17 cellular contexts compared by ENCODE assay signal in the genomic region with DNA sequence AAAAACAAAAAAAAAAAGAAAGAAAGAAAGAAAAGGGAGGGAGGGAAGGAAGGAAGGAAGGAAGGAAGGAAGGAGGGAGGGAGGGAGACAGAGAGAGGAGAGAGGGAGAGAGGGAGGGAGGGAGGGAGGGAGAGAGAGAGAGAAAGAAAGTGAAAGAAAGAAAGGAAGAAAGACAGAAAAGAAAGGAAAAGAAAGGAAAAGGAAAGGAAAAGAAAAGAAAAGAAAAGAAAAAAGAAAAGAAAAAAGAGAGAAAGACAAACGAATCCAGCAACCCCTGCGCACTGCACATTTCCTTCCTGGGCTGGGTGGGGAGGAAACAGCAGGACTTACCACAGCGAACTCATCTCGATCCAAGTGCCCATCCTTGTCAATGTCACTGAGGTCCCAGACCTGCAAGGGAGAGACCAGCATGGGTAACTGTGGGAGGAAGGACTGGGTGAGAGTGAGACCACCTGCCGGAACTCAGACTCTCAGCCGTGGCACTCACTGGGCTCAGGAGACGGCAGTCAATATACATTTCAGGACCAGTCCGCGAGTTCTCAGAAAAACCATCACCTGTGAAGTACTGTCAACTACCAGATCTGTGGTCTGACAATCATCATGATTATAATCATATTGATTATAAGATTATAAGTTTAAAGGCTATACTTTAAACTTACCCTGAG. TPM values are rescaled to one million over a fixed set of nuclear protein-coding genes. Genes with fewer than 3 reads are reported as not detected.
A peak's percentile ranks its signal among the peaks of the same experiment; 100 is the strongest.
DNase-seq lines count a peak whose midpoint lies in the region; ATAC-seq and TF ChIP-seq lines count a peak whose summit lies in the region.
"Had no signal": no experiment of that assay in that cellular context is flagged by ENCODE, and none has a peak within 500 bp of the region (broad histone marks: within the 10 kb centered on the region; RNA-seq: fewer than 3 reads in every experiment).

No MANE protein-coding gene starts in this region.

- ATAC-seq in activated CD8-positive, alpha-beta T cell treated with anti-CD3 and anti-CD28 coated beads, Interleukin-2, amount 10 ng/mL, durations not matched to agents 7 days and 5 days: peak; percentile 27
- ATAC-seq in activated CD8-positive, alpha-beta T cell treated with anti-CD3 and anti-CD28 coated beads for 36 hours: no peak
- ATAC-seq in CD4-positive, alpha-beta T cell (ENCODE audit: poor library complexity): no peak
- ATAC-seq in psoas muscle: no peak
- ATAC-seq: activated T-cell treated with anti-CD3 and anti-CD28 coated beads, Interleukin-2, amount 50 U/mL, for 4 hours; Panc1 had no signal

- CTCF ChIA-PET in activated CD8-positive, alpha-beta T cell treated with anti-CD3 and anti-CD28 coated beads, Interleukin-2, amount 10 ng/mL, durations not matched to agents 7 days and 5 days (lab: Charles Lee): no interaction called here
- CTCF ChIA-PET in activated CD8-positive, alpha-beta T cell treated with anti-CD3 and anti-CD28 coated beads for 36 hours (lab: Charles Lee): no interaction called here
- CTCF ChIA-PET in CD4-positive, alpha-beta T cell (lab: Charles Lee): no interaction called here

- H3K27me3 ChIP-seq in CD4-positive, alpha-beta T cell (ENCODE audit: control insufficient read depth, insufficient read depth, low read length): no peaks in the 10 kb centered on the region
- H3K27me3 ChIP-seq in psoas muscle (ENCODE audit: insufficient read depth in 3 of 3, low read length in 2 of 3): no peaks in the 10 kb centered on the region

- no peak overlapping the region for H3K4me3 ChIP-seq in psoas muscle
- H3K4me3 ChIP-seq: A549 had no signal

- H3K4me1 ChIP-seq in psoas muscle: no peaks in the 10 kb centered on the region
- H3K4me1 ChIP-seq: A549 had no signal

- no peak for TF ChIP-seq CTCF in activated CD8-positive, alpha-beta T cell treated with anti-CD3 and anti-CD28 coated beads for 36 hours (IDR thresholded peaks at IDR 0.05)
- no peak for TF ChIP-seq CTCF in CD4-positive, alpha-beta T cell (IDR thresholded peaks at IDR 0.05)
- no peak for TF ChIP-seq CTCF in psoas muscle (IDR thresholded peaks at IDR 0.05)

- peaks cover 4 to 82% of the 10 kb centered on the region in 2 donors for H3K36me3 ChIP-seq in psoas muscle (ENCODE audit: insufficient read depth in 1 of 2, low read depth in 1 of 2)

- peaks cover 26% of the 10 kb centered on the region for H3K4me1 Mint-ChIP-seq in activated CD8-positive, alpha-beta T cell treated with anti-CD3 and anti-CD28 coated beads, Interleukin-2, amount 10 ng/mL, durations not matched to agents 7 days and 5 days (ENCODE audit: low read depth)
- H3K4me1 Mint-ChIP-seq in activated CD8-positive, alpha-beta T cell treated with anti-CD3 and anti-CD28 coated beads for 36 hours (ENCODE audit: low read depth): peaks cover 4% of the 10 kb centered on the region
- H3K4me1 Mint-ChIP-seq in CD4-positive, alpha-beta T cell (ENCODE audit: low read depth): no peaks in the 10 kb centered on the region
- H3K4me1 Mint-ChIP-seq in activated T-helper 1 cell treated with anti-CD3 and anti-CD28 coated beads, Interleukin-12 subunit alpha, Interleukin-12 subunit beta, Interleukin-2, Interleukin-4 antibody, amounts not matched to agents 30 ng/mL and 10 ng/mL and 1 ng/mL, durations not matched to agents 14 hours and 24 hours and 36 hours (ENCODE audit: low read depth): peaks cover 22% of the 10 kb centered on the region

- H3K27ac ChIP-seq in CD4-positive, alpha-beta T cell (ENCODE audit: low read depth, low read length): no peak overlapping the region
- H3K27ac ChIP-seq in psoas muscle: peak overlapping the region; percentile 25
- H3K27ac ChIP-seq: A549 had no signal

- POLR2A ChIA-PET in activated CD8-positive, alpha-beta T cell treated with anti-CD3 and anti-CD28 coated beads, Interleukin-2, amount 10 ng/mL, durations not matched to agents 7 days and 5 days (lab: Charles Lee): interaction anchor here (0.6 kb wide), 1 partner anchor 410 kb away, joined by 3 read pairs; no protein-coding TSS in a partner anchor
- POLR2A ChIA-PET in activated CD8-positive, alpha-beta T cell treated with anti-CD3 and anti-CD28 coated beads for 36 hours (lab: Charles Lee): no interaction called here
- POLR2A ChIA-PET in CD4-positive, alpha-beta T cell (lab: Charles Lee): no interaction called here

- H3K27ac Mint-ChIP-seq in activated CD8-positive, alpha-beta T cell treated with anti-CD3 and anti-CD28 coated beads, Interleukin-2, amount 10 ng/mL, durations not matched to agents 7 days and 5 days: peak overlapping the region; percentile 70
- H3K27ac Mint-ChIP-seq in activated CD8-positive, alpha-beta T cell treated with anti-CD3 and anti-CD28 coated beads for 36 hours: no peak overlapping the region
- H3K27ac Mint-ChIP-seq in CD4-positive, alpha-beta T cell: peak overlapping the region; percentile 27
- no peak overlapping the region for H3K27ac Mint-ChIP-seq in activated T-helper 1 cell treated with anti-CD3 and anti-CD28 coated beads, Interleukin-12 subunit alpha, Interleukin-12 subunit beta, Interleukin-2, Interleukin-4 antibody, amounts not matched to agents 30 ng/mL and 10 ng/mL and 1 ng/mL, durations not matched to agents 14 hours and 24 hours and 36 hours

- DNase-seq in activated CD8-positive, alpha-beta T cell treated with anti-CD3 and anti-CD28 coated beads, Interleukin-2, amount 10 ng/mL, durations not matched to agents 7 days and 5 days: no peak
- DNase-seq in activated CD8-positive, alpha-beta T cell treated with anti-CD3 and anti-CD28 coated beads for 36 hours: no peak
- DNase-seq in CD4-positive, alpha-beta T cell: no peak
- no peak for DNase-seq in activated T-helper 1 cell treated with anti-CD3 and anti-CD28 coated beads, Interleukin-12 subunit alpha, Interleukin-12 subunit beta, Interleukin-2, Interleukin-4 antibody, amounts not matched to agents 30 ng/mL and 10 ng/mL and 1 ng/mL, durations not matched to agents 14 hours and 24 hours and 36 hours (ENCODE audit: low spot score)
- DNase-seq in psoas muscle (no peak), HCEC 1CT (no peak), NCI-H2029 (lab: John Stamatoyannopoulos, UW) (no peak)
- DNase-seq in effector CD4-positive, alpha-beta T cell: no peak
- DNase-seq: activated T-cell treated with anti-CD3 and anti-CD28 coated beads, Interleukin-2, amount 50 U/mL, for 4 hours; EL; H7; mesenchymal stem cell; MV-4-11; NCI-H510A treated with DMSO at 0.1 percent for 48 hours; SIG-M5 had no signal

- H3K27me3 Mint-ChIP-seq in activated CD8-positive, alpha-beta T cell treated with anti-CD3 and anti-CD28 coated beads, Interleukin-2, amount 10 ng/mL, durations not matched to agents 7 days and 5 days (ENCODE audit: low read depth): no peaks in the 10 kb centered on the region
- no peaks in the 10 kb centered on the region for H3K27me3 Mint-ChIP-seq in activated CD8-positive, alpha-beta T cell treated with anti-CD3 and anti-CD28 coated beads for 36 hours
- H3K27me3 Mint-ChIP-seq in CD4-positive, alpha-beta T cell: no peaks in the 10 kb centered on the region
- no peaks in the 10 kb centered on the region for H3K27me3 Mint-ChIP-seq in activated T-helper 1 cell treated with anti-CD3 and anti-CD28 coated beads, Interleukin-12 subunit alpha, Interleukin-12 subunit beta, Interleukin-2, Interleukin-4 antibody, amounts not matched to agents 30 ng/mL and 10 ng/mL and 1 ng/mL, durations not matched to agents 14 hours and 24 hours and 36 hours (ENCODE audit: insufficient read depth)

- H3K36me3 Mint-ChIP-seq in activated CD8-positive, alpha-beta T cell treated with anti-CD3 and anti-CD28 coated beads, Interleukin-2, amount 10 ng/mL, durations not matched to agents 7 days and 5 days (ENCODE audit: low read depth): peaks cover 26% of the 10 kb centered on the region
- peaks cover 16% of the 10 kb centered on the region for H3K36me3 Mint-ChIP-seq in activated CD8-positive, alpha-beta T cell treated with anti-CD3 and anti-CD28 coated beads for 36 hours (ENCODE audit: low read depth)
- peaks cover 53% of the 10 kb centered on the region for H3K36me3 Mint-ChIP-seq in CD4-positive, alpha-beta T cell (ENCODE audit: low read depth)
- H3K36me3 Mint-ChIP-seq in activated T-helper 1 cell treated with anti-CD3 and anti-CD28 coated beads, Interleukin-12 subunit alpha, Interleukin-12 subunit beta, Interleukin-2, Interleukin-4 antibody, amounts not matched to agents 30 ng/mL and 10 ng/mL and 1 ng/mL, durations not matched to agents 14 hours and 24 hours and 36 hours (ENCODE audit: low read depth): peaks cover 23% of the 10 kb centered on the region

- no peaks in the 10 kb centered on the region for H3K9me3 ChIP-seq in CD4-positive, alpha-beta T cell (ENCODE audit: control insufficient read depth, low read length)
- no peaks in the 10 kb centered on the region for H3K9me3 ChIP-seq in psoas muscle
- H3K9me3 ChIP-seq: A549 had no signal

- no peak overlapping the region for H3K4me3 Mint-ChIP-seq in activated CD8-positive, alpha-beta T cell treated with anti-CD3 and anti-CD28 coated beads, Interleukin-2, amount 10 ng/mL, durations not matched to agents 7 days and 5 days
- no peak overlapping the region for H3K4me3 Mint-ChIP-seq in activated CD8-positive, alpha-beta T cell treated with anti-CD3 and anti-CD28 coated beads for 36 hours
- no peak overlapping the region for H3K4me3 Mint-ChIP-seq in CD4-positive, alpha-beta T cell
- H3K4me3 Mint-ChIP-seq in activated T-helper 1 cell treated with anti-CD3 and anti-CD28 coated beads, Interleukin-12 subunit alpha, Interleukin-12 subunit beta, Interleukin-2, Interleukin-4 antibody, amounts not matched to agents 30 ng/mL and 10 ng/mL and 1 ng/mL, durations not matched to agents 14 hours and 24 hours and 36 hours: peak overlapping the region; percentile 53
- H3K4me3 Mint-ChIP-seq: activated T-cell treated with anti-CD3 and anti-CD28 coated beads, Interleukin-2, amount 50 U/mL, for 4 hours had no signal

- no peaks in the 10 kb centered on the region for H3K9me3 Mint-ChIP-seq in activated CD8-positive, alpha-beta T cell treated with anti-CD3 and anti-CD28 coated beads, Interleukin-2, amount 10 ng/mL, durations not matched to agents 7 days and 5 days (ENCODE audit: insufficient read depth)
- H3K9me3 Mint-ChIP-seq in activated CD8-positive, alpha-beta T cell treated with anti-CD3 and anti-CD28 coated beads for 36 hours: no peaks in the 10 kb centered on the region
- H3K9me3 Mint-ChIP-seq in CD4-positive, alpha-beta T cell: no peaks in the 10 kb centered on the region
- no peaks in the 10 kb centered on the region for H3K9me3 Mint-ChIP-seq in activated T-helper 1 cell treated with anti-CD3 and anti-CD28 coated beads, Interleukin-12 subunit alpha, Interleukin-12 subunit beta, Interleukin-2, Interleukin-4 antibody, amounts not matched to agents 30 ng/mL and 10 ng/mL and 1 ng/mL, durations not matched to agents 14 hours and 24 hours and 36 hours
- H3K9me3 Mint-ChIP-seq: activated T-cell treated with anti-CD3 and anti-CD28 coated beads, Interleukin-2, amount 50 U/mL, for 4 hours had no signal

- WGBS in psoas muscle, 3 donors: 81 to 87% (median 85%) methylated on average over 9 of the region's 9 CpGs

- intact Hi-C loops in activated CD8-positive, alpha-beta T cell treated with anti-CD3 and anti-CD28 coated beads for 36 hours (cut with micrococcal nuclease): no loop called here
- intact Hi-C loops in CD4-positive, alpha-beta T cell (cut with DNase I, micrococcal nuclease): no loop called here
- intact Hi-C loops in activated T-helper 1 cell treated with anti-CD3 and anti-CD28 coated beads, Interleukin-12 subunit alpha, Interleukin-12 subunit beta, Interleukin-2, Interleukin-4 antibody, amounts not matched to agents 30 ng/mL and 10 ng/mL and 1 ng/mL, durations not matched to agents 14 hours and 24 hours and 36 hours (cut with micrococcal nuclease): no loop called here
- intact Hi-C loops in psoas muscle (cut with DNase I): no loop called here

RNA-seq across cellular contexts. Expression of gene EPS15L1, which starts 43.3 kb away (rescaled TPM):
- 10 to 100 TPM; 34.1 to 35.5 TPM for total RNA-seq in activated CD8-positive, alpha-beta T cell treated with anti-CD3 and anti-CD28 coated beads, Interleukin-2, amount 10 ng/mL, durations not matched to agents 7 days and 5 days
- total RNA-seq in activated CD8-positive, alpha-beta T cell treated with anti-CD3 and anti-CD28 coated beads for 36 hours: 10 to 100 TPM; 27.4 to 28.3 TPM
- 10 to 100 TPM; 24.6 to 26.5 TPM for total RNA-seq in CD4-positive, alpha-beta T cell
- 39.6 and 41.4 TPM in 2 replicates for total RNA-seq in activated T-helper 1 cell treated with anti-CD3 and anti-CD28 coated beads, Interleukin-12 subunit alpha, Interleukin-12 subunit beta, Interleukin-2, Interleukin-4 antibody, amounts not matched to agents 30 ng/mL and 10 ng/mL and 1 ng/mL, durations not matched to agents 14 hours and 24 hours and 36 hours
- 100 to 1,000 TPM in 2 of 4 donors, 10 to 100 TPM in 2; 49.1 to 125 (median 86.1) TPM for total RNA-seq in psoas muscle
- 10 to 100 TPM; 60.7 to 80.2 (median 65.4) TPM for polyA plus RNA-seq in psoas muscle

Comparison
In these comparisons a context has a peak if more than half of its experiments do, and no peak if none do; other contexts are left out.
1. H3K27ac Mint-ChIP-seq: peak in activated CD8-positive, alpha-beta T cell treated with anti-CD3 and anti-CD28 coated beads, Interleukin-2, amount 10 ng/mL, durations not matched to agents 7 days and 5 days (single experiment) and CD4-positive, alpha-beta T cell (single experiment); none in activated CD8-positive, alpha-beta T cell treated with anti-CD3 and anti-CD28 coated beads for 36 hours (single experiment) and activated T-helper 1 cell treated with anti-CD3 and anti-CD28 coated beads, Interleukin-12 subunit alpha, Interleukin-12 subunit beta, Interleukin-2, Interleukin-4 antibody, amounts not matched to agents 30 ng/mL and 10 ng/mL and 1 ng/mL, durations not matched to agents 14 hours and 24 hours and 36 hours (single experiment).